24 cellular contexts compared by ENCODE assay signal in genomic region chr1:182297312-182297711, GRCh38.
"Had no signal": no experiment of that assay in that cellular context is flagged by ENCODE, and none has a peak within 500 bp of the region (broad histone marks: within the 10 kb centered on the region; RNA-seq: fewer than 3 reads in every experiment).

No MANE protein-coding gene starts in this region.

- H3K4me3 ChIP-seq: heart right ventricle, left lung, mucosa of descending colon, right atrium auricular region, thyroid gland, vagina had no signal

- H3K4me1 ChIP-seq: foreskin keratinocyte, parathyroid adenoma had no signal

- DNase-seq: cortex of kidney; foreskin keratinocyte; glutamatergic neuron; heart right ventricle; hippocampal formation; left cardiac atrium; left lung; mesenchymal stem cell; mucosa of descending colon; naive B cell; stimulated activated CD4-positive, alpha-beta T cell treated with anti-CD3 and anti-CD28 coated beads, Interleukin-2, amount 100 ng/mL, for 24 hours; stimulated activated CD4-positive, alpha-beta T cell treated with anti-CD3 and anti-CD28 coated beads, Interleukin-4, amount 100 ng/mL, for 24 hours; thyroid gland; trophoblast cell had no signal

- H3K9me3 Mint-ChIP-seq: mesothelial cell of epicardium; natural killer cell treated with Interleukin-12 subunit alpha and Interleukin-12 subunit beta and Interleukin-15 and Interleukin-18, amount 100 ng/mL, for 72 hours; neural crest cell; stimulated activated naive CD8-positive, alpha-beta T cell treated with anti-CD3 and anti-CD28 coated beads, Interleukin-15, Interleukin-2, amounts not matched to agents 100 ng/mL and 50 ng/mL, for 24 hours had no signal

- H2AFZ ChIP-seq: parathyroid adenoma had no signal

- H3K36me3 Mint-ChIP-seq: mesothelial cell of epicardium; naive B cell; natural killer cell treated with Interleukin-12 subunit alpha and Interleukin-12 subunit beta and Interleukin-15 and Interleukin-18, amount 100 ng/mL, for 72 hours; stimulated activated memory B cell treated with anti-CD40 and anti-IgM and Interleukin-4, amounts not matched to agents 10 μg/mL and 1 μg/mL and 100 μg/mL, for 72 hours had no signal

- H3K27ac ChIP-seq: foreskin keratinocyte, heart right ventricle, left lung, parathyroid adenoma, right atrium auricular region, thyroid gland, vagina had no signal

- H3K9ac ChIP-seq: parathyroid adenoma had no signal

- H3K36me3 ChIP-seq: heart right ventricle, left lung, right atrium auricular region, thyroid gland, vagina had no signal

- ATAC-seq: foreskin keratinocyte; heart right ventricle; left cardiac atrium; left lung; mucosa of descending colon; natural killer cell treated with Interleukin-12 subunit alpha and Interleukin-12 subunit beta and Interleukin-15 and Interleukin-18, amount 100 ng/mL, for 72 hours; sciatic nerve; stimulated activated memory B cell treated with anti-CD40 and anti-IgM and Interleukin-4, amounts not matched to agents 10 μg/mL and 1 μg/mL and 100 μg/mL, for 72 hours had no signal

- H3K4me3 Mint-ChIP-seq: mesothelial cell of epicardium; natural killer cell treated with Interleukin-12 subunit alpha and Interleukin-12 subunit beta and Interleukin-15 and Interleukin-18, amount 100 ng/mL, for 72 hours; neural crest cell; stimulated activated memory B cell treated with anti-CD40 and anti-IgM and Interleukin-4, amounts not matched to agents 10 μg/mL and 1 μg/mL and 100 μg/mL, for 72 hours; stimulated activated naive CD8-positive, alpha-beta T cell treated with anti-CD3 and anti-CD28 coated beads, Interleukin-15, Interleukin-2, amounts not matched to agents 100 ng/mL and 50 ng/mL, for 24 hours had no signal

- H3K9me3 ChIP-seq: heart right ventricle, left lung, mucosa of descending colon, right atrium auricular region, thyroid gland, vagina had no signal

- H3K27me3 ChIP-seq: foreskin keratinocyte, heart right ventricle, left lung, right atrium auricular region, thyroid gland, vagina had no signal

- H3K27ac Mint-ChIP-seq: mesothelial cell of epicardium; natural killer cell treated with Interleukin-12 subunit alpha and Interleukin-12 subunit beta and Interleukin-15 and Interleukin-18, amount 100 ng/mL, for 72 hours; progenitor cell of endocrine pancreas; stimulated activated memory B cell treated with anti-CD40 and anti-IgM and Interleukin-4, amounts not matched to agents 10 μg/mL and 1 μg/mL and 100 μg/mL, for 72 hours; stimulated activated naive CD8-positive, alpha-beta T cell treated with anti-CD3 and anti-CD28 coated beads, Interleukin-15, Interleukin-2, amounts not matched to agents 100 ng/mL and 50 ng/mL, for 24 hours had no signal

- H3K27me3 Mint-ChIP-seq: progenitor cell of endocrine pancreas; stimulated activated naive CD8-positive, alpha-beta T cell treated with anti-CD3 and anti-CD28 coated beads, Interleukin-15, Interleukin-2, amounts not matched to agents 100 ng/mL and 50 ng/mL, for 24 hours had no signal
